1 cellular context compared by ENCODE assay signal in genomic region chr1:31954607-31955283, GRCh38.
TF ChIP-seq lines count a peak whose summit lies in the region.

No MANE protein-coding gene starts in this region.

TF ChIP-seq in A549, 52 proteins besides CTCF, POLR2A, EP300 and RAD21 (continued from another document):
- TF ChIP-seq ZNF302 (CRISPR knock-in tag; IDR thresholded peaks at IDR 0.05), result peak; percentile 93
- no peak for TF ChIP-seq BHLHE40 (IDR thresholded peaks at IDR 0.05; ENCODE audit: low read depth, low read length)
- no peak for TF ChIP-seq HDAC2 (IDR thresholded peaks at IDR 0.05)
- TF ChIP-seq KDM5A (IDR thresholded peaks at IDR 0.05), result no peak
- peak; percentile 99 for TF ChIP-seq EHF (CRISPR knock-in tag; IDR thresholded peaks at IDR 0.05)
- TF ChIP-seq SREBF2 (IDR thresholded peaks at IDR 0.05), result no peak
- no peak for TF ChIP-seq PHF8 (IDR thresholded peaks at IDR 0.05; ENCODE audit: borderline replicate concordance, low read depth)
- no peak for TF ChIP-seq MAFK (IDR thresholded peaks at IDR 0.05; ENCODE audit: partially characterized antibody)
- peak; percentile 86; the same call in 1 of the 2 replicates for TF ChIP-seq FOSB (CRISPR knock-in tag; IDR thresholded peaks at IDR 0.05)
- TF ChIP-seq CBX2 (IDR thresholded peaks at IDR 0.05; ENCODE audit: borderline replicate concordance, low read depth), result no peak
- TF ChIP-seq GATA3 (IDR thresholded peaks at IDR 0.05; ENCODE audit: borderline replicate concordance), result peak; percentile 89
- 0 out of 2 replicates have a peak, but pooled peaks have one; percentile 7 for TF ChIP-seq TFCP2L1 (CRISPR knock-in tag; IDR thresholded peaks at IDR 0.05)
- TF ChIP-seq RCOR1 (IDR thresholded peaks at IDR 0.05; ENCODE audit: low read depth, low read length), result no peak
- TF ChIP-seq HEYL (CRISPR knock-in tag; IDR thresholded peaks at IDR 0.05), result peak; percentile 89; the same call in 1 of the 2 replicates
- TF ChIP-seq HOXB5 (CRISPR knock-in tag; IDR thresholded peaks at IDR 0.05), result peak; percentile 94; the same call in 1 of the 2 replicates
- TF ChIP-seq HES2 (IDR thresholded peaks at IDR 0.05), result no peak; the same call in 1 of the 2 replicates
- 0 out of 3 replicates have a peak, but pooled peaks have one; percentile 60 for TF ChIP-seq BCL3 (IDR thresholded peaks at IDR 0.05)
- TF ChIP-seq JUNB (IDR thresholded peaks at IDR 0.05), result peak; percentile 59; the same call in 1 of the 2 replicates
- no peak for TF ChIP-seq REST (IDR thresholded peaks at IDR 0.05)
- no peak for TF ChIP-seq RARB (CRISPR knock-in tag; IDR thresholded peaks at IDR 0.05)
- peak; percentile 92 for TF ChIP-seq E2F6 (IDR thresholded peaks at IDR 0.05; ENCODE audit: borderline replicate concordance, low read depth)
- TF ChIP-seq ELK1 (IDR thresholded peaks at IDR 0.05; ENCODE audit: low read depth, low read length), result no peak
- TF ChIP-seq CBX8 (IDR thresholded peaks at IDR 0.05), result no peak
- peak; percentile 81 for TF ChIP-seq MYC (IDR thresholded peaks at IDR 0.05; ENCODE audit: borderline replicate concordance, low read length)
- TF ChIP-seq RFX5 (IDR thresholded peaks at IDR 0.05), result no peak
- peak; percentile 91 for TF ChIP-seq ZSCAN20 (CRISPR knock-in tag; IDR thresholded peaks at IDR 0.05)
- TF ChIP-seq CHD2 (IDR thresholded peaks at IDR 0.05; ENCODE audit: low read length, partially characterized antibody), result no peak
- peak; percentile 84 for TF ChIP-seq USF2 (IDR thresholded peaks at IDR 0.05)
- TF ChIP-seq POLR2AphosphoS2 (conservative IDR thresholded peaks at IDR 0.05; ENCODE audit: low read length), result no peak
- no peak for TF ChIP-seq CHD4 (IDR thresholded peaks at IDR 0.05; ENCODE audit: borderline replicate concordance)
- peak; percentile 53; the same call in 1 of the 2 replicates for TF ChIP-seq PBX3 (IDR thresholded peaks at IDR 0.05)
- TF ChIP-seq JUN (IDR thresholded peaks at IDR 0.05), result peak in 1 of 2 experiments; percentile 89; a peak in 3 of 5 replicates
- TF ChIP-seq KDM1A (IDR thresholded peaks at IDR 0.05; ENCODE audit: low read depth), result no peak
- TF ChIP-seq MAZ (IDR thresholded peaks at IDR 0.05; ENCODE audit: borderline replicate concordance, low read depth, low read length), result no peak
- TF ChIP-seq FOSL2 (IDR thresholded peaks at IDR 0.05), result peak; percentile 27; the same call in 1 of the 2 replicates
- peak; percentile 79 for TF ChIP-seq FOSL2 (CRISPR knock-in tag; IDR thresholded peaks at IDR 0.05)
- peak; percentile 48; the same call in 1 of the 2 replicates for TF ChIP-seq NPAS2 (CRISPR knock-in tag; IDR thresholded peaks at IDR 0.05; ENCODE audit: borderline replicate concordance)
- peak; percentile 78; the same call in 1 of the 2 replicates for TF ChIP-seq TP53 (CRISPR knock-in tag; IDR thresholded peaks at IDR 0.05)
- peak; percentile 96 for TF ChIP-seq FOXS1 (CRISPR knock-in tag; IDR thresholded peaks at IDR 0.05)
